14 cellular contexts compared by ENCODE assay signal in the genomic region with DNA sequence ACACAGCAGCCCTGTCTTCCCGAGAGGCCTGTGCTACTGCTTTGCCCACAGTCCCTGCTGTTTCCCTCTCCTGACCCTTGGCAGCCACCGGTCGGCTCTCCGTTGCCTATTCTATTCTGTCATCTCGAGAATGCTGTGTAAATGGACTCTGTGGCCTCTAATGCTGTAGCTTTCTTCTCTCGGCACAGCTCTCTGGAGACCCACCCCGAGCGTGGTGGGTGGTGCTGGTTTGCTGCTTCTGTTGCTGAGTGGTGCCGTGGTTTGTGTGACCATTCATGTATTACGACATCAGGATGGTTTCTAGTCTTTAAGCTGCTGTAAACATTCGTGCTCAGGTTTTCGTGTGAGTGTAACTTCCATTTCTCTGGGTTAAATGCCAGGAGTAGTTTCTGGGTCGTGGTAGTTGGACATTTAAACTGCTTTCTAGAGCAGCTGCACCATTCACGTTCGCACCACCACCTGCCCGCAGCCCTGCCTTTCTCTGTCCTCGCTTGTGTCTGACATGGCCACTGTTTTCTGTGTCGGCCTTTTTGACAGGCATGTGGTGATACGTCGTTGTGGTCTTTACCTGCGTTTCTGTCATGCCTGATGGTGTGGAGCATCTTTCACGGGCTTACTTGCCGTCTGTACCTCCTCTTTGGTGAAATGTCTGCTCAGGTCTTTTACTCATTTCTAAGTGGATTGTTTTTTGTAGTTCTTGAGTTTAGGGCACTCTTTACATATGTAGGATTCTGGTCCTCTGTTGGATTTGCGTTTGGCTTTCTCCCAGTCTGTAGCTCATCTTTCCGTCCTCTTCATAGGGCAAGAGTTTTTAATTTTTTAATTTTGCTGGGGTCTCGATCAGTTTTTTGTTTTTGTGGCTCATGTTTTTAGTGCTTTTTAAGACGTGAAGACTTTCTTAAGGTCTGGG. TPM values are rescaled to one million over a fixed set of nuclear protein-coding genes. Genes with fewer than 3 reads are reported as not detected.
DNase-seq lines count a peak whose midpoint lies in the region; ATAC-seq and TF ChIP-seq lines count a peak whose summit lies in the region.
"Had no signal": no experiment of that assay in that cellular context is flagged by ENCODE, and none has a peak within 500 bp of the region (broad histone marks: within the 10 kb centered on the region; RNA-seq: fewer than 3 reads in every experiment).

No MANE protein-coding gene starts in this region.

- no peaks in the 10 kb centered on the region for H3K9me3 Mint-ChIP-seq in CD4-positive, alpha-beta T cell
- peaks cover 0 to 4% (median 0%) of the 10 kb centered on the region in 3 donors for H3K9me3 Mint-ChIP-seq in IgD-negative memory B cell
- H3K9me3 Mint-ChIP-seq in activated naive CD8-positive, alpha-beta T cell treated with anti-CD3 and anti-CD28 coated beads, Interleukin-2, amount 10 ng/mL, durations not matched to agents 7 days and 5 days, result no peaks in the 10 kb centered on the region
- H3K9me3 Mint-ChIP-seq in natural killer cell treated with Interleukin-12 subunit alpha and Interleukin-12 subunit beta and Interleukin-15 and Interleukin-18, amount 100 ng/mL, for 72 hours, result no peaks in the 10 kb centered on the region

- H3K27me3 ChIP-seq in CD4-positive, alpha-beta T cell (ENCODE audit: control insufficient read depth, insufficient read depth, low read length), result no peaks in the 10 kb centered on the region
- H3K27me3 ChIP-seq: esophagus muscularis mucosa had no signal

- H3K4me1 Mint-ChIP-seq in CD4-positive, alpha-beta T cell (ENCODE audit: low read depth), result peaks cover 59% of the 10 kb centered on the region
- H3K4me1 Mint-ChIP-seq in IgD-negative memory B cell, result peaks cover 12 to 35% (median 12%) of the 10 kb centered on the region in 3 donors
- peaks cover 55% of the 10 kb centered on the region for H3K4me1 Mint-ChIP-seq in activated naive CD8-positive, alpha-beta T cell treated with anti-CD3 and anti-CD28 coated beads, Interleukin-2, amount 10 ng/mL, durations not matched to agents 7 days and 5 days
- H3K4me1 Mint-ChIP-seq in natural killer cell treated with Interleukin-12 subunit alpha and Interleukin-12 subunit beta and Interleukin-15 and Interleukin-18, amount 100 ng/mL, for 72 hours (ENCODE audit: low read depth in 2 of 2), result peaks cover 55 to 66% of the 10 kb centered on the region in 2 donors

- peak overlapping the region; percentile 43 for H3K4me3 Mint-ChIP-seq in CD4-positive, alpha-beta T cell
- H3K4me3 Mint-ChIP-seq in IgD-negative memory B cell, result no peak overlapping the region
- H3K4me3 Mint-ChIP-seq in activated naive CD8-positive, alpha-beta T cell treated with anti-CD3 and anti-CD28 coated beads, Interleukin-2, amount 10 ng/mL, durations not matched to agents 7 days and 5 days, result peak overlapping the region; percentile 6
- H3K4me3 Mint-ChIP-seq in natural killer cell treated with Interleukin-12 subunit alpha and Interleukin-12 subunit beta and Interleukin-15 and Interleukin-18, amount 100 ng/mL, for 72 hours, result peak overlapping the region; percentile 71

- ATAC-seq in CD4-positive, alpha-beta T cell (ENCODE audit: poor library complexity), result no peak
- no peak for ATAC-seq in activated naive CD8-positive, alpha-beta T cell treated with anti-CD3 and anti-CD28 coated beads, Interleukin-2, amount 10 ng/mL, durations not matched to agents 7 days and 5 days (ENCODE audit: low read depth)
- no peak for ATAC-seq in natural killer cell treated with Interleukin-12 subunit alpha and Interleukin-12 subunit beta and Interleukin-15 and Interleukin-18, amount 100 ng/mL, for 72 hours
- no peak for ATAC-seq in GM21825 (IDR thresholded peaks at IDR 0.05; ENCODE audit: unreplicated experiment)

- intact Hi-C loops in CD4-positive, alpha-beta T cell (cut with DNase I, micrococcal nuclease), result no loop called here

- H3K27ac Mint-ChIP-seq in CD4-positive, alpha-beta T cell, result peak overlapping the region; percentile 99
- peak overlapping the region in 2 of 3 donors; percentile 46 to 61 for H3K27ac Mint-ChIP-seq in IgD-negative memory B cell
- H3K27ac Mint-ChIP-seq in activated naive CD8-positive, alpha-beta T cell treated with anti-CD3 and anti-CD28 coated beads, Interleukin-2, amount 10 ng/mL, durations not matched to agents 7 days and 5 days, result peak overlapping the region; percentile 43
- H3K27ac Mint-ChIP-seq in natural killer cell treated with Interleukin-12 subunit alpha and Interleukin-12 subunit beta and Interleukin-15 and Interleukin-18, amount 100 ng/mL, for 72 hours, result peak overlapping the region; percentile 4 to 38

- no peaks in the 10 kb centered on the region for H3K27me3 Mint-ChIP-seq in CD4-positive, alpha-beta T cell
- no peaks in the 10 kb centered on the region for H3K27me3 Mint-ChIP-seq in IgD-negative memory B cell
- H3K27me3 Mint-ChIP-seq in activated naive CD8-positive, alpha-beta T cell treated with anti-CD3 and anti-CD28 coated beads, Interleukin-2, amount 10 ng/mL, durations not matched to agents 7 days and 5 days, result no peaks in the 10 kb centered on the region
- peaks cover 0 to 2% of the 10 kb centered on the region in 2 donors for H3K27me3 Mint-ChIP-seq in natural killer cell treated with Interleukin-12 subunit alpha and Interleukin-12 subunit beta and Interleukin-15 and Interleukin-18, amount 100 ng/mL, for 72 hours

- POLR2A ChIA-PET in CD4-positive, alpha-beta T cell (lab: Charles Lee), result no interaction called here
- POLR2A ChIA-PET in activated naive CD8-positive, alpha-beta T cell treated with anti-CD3 and anti-CD28 coated beads, Interleukin-2, amount 10 ng/mL, durations not matched to agents 7 days and 5 days (lab: Charles Lee), result no interaction called here

- CTCF ChIA-PET in CD4-positive, alpha-beta T cell (lab: Charles Lee), result no interaction called here

- no peak overlapping the region for H3K27ac ChIP-seq in CD4-positive, alpha-beta T cell (ENCODE audit: low read depth, low read length)
- H3K27ac ChIP-seq: esophagus muscularis mucosa, KMS-11, parathyroid adenoma had no signal

- no peak for TF ChIP-seq CTCF in CD4-positive, alpha-beta T cell (IDR thresholded peaks at IDR 0.05)

- peaks cover 26% of the 10 kb centered on the region for H3K36me3 Mint-ChIP-seq in CD4-positive, alpha-beta T cell (ENCODE audit: low read depth)
- H3K36me3 Mint-ChIP-seq in IgD-negative memory B cell, result peaks cover 6% of the 10 kb centered on the region
- H3K36me3 Mint-ChIP-seq in activated naive CD8-positive, alpha-beta T cell treated with anti-CD3 and anti-CD28 coated beads, Interleukin-2, amount 10 ng/mL, durations not matched to agents 7 days and 5 days, result peaks cover 25% of the 10 kb centered on the region
- peaks cover 14% of the 10 kb centered on the region for H3K36me3 Mint-ChIP-seq in natural killer cell treated with Interleukin-12 subunit alpha and Interleukin-12 subunit beta and Interleukin-15 and Interleukin-18, amount 100 ng/mL, for 72 hours

- DNase-seq in CD4-positive, alpha-beta T cell, result no peak
- no peak for DNase-seq in activated naive CD8-positive, alpha-beta T cell treated with anti-CD3 and anti-CD28 coated beads, Interleukin-2, amount 10 ng/mL, durations not matched to agents 7 days and 5 days
- DNase-seq in natural killer cell treated with Interleukin-12 subunit alpha and Interleukin-12 subunit beta and Interleukin-15 and Interleukin-18, amount 100 ng/mL, for 72 hours (ENCODE audit: low spot score), result no peak
- DNase-seq in DMS79 (lab: John Stamatoyannopoulos, UW), result no peak
- DNase-seq in SHP77 (lab: John Stamatoyannopoulos, UW), result no peak
- DNase-seq in NCI-H748 (lab: John Stamatoyannopoulos, UW; ENCODE audit: unreplicated experiment), result no peak
- DNase-seq: DMS153, NCI-H524, SK-N-SH had no signal

- H3K9me3 ChIP-seq in CD4-positive, alpha-beta T cell (ENCODE audit: control insufficient read depth, low read length), result no peaks in the 10 kb centered on the region
- H3K9me3 ChIP-seq: esophagus muscularis mucosa, SK-N-SH had no signal

RNA-seq across cellular contexts. Expression of a gene that starts 47.7 kb away (rescaled TPM):
- not detected for total RNA-seq in CD4-positive, alpha-beta T cell
- polyA plus RNA-seq in IgD-negative memory B cell, result not detected
- not detected for total RNA-seq in activated naive CD8-positive, alpha-beta T cell treated with anti-CD3 and anti-CD28 coated beads, Interleukin-2, amount 10 ng/mL, durations not matched to agents 7 days and 5 days
- total RNA-seq in natural killer cell treated with Interleukin-12 subunit alpha and Interleukin-12 subunit beta and Interleukin-15 and Interleukin-18, amount 100 ng/mL, for 72 hours, result not detected
- total RNA-seq: esophagus muscularis mucosa had no signal
- polyA plus RNA-seq: SK-N-SH had no signal

Comparison
In these comparisons a context has a peak if more than half of its experiments do, and no peak if none do; other contexts are left out.
1. H3K27ac Mint-ChIP-seq: peak in every context shown above with its lines; median percentile 99 in CD4-positive, alpha-beta T cell; 54 in IgD-negative memory B cell; 43 in activated naive CD8-positive, alpha-beta T cell treated with anti-CD3 and anti-CD28 coated beads, Interleukin-2, amount 10 ng/mL, durations not matched to agents 7 days and 5 days; 21 in natural killer cell treated with Interleukin-12 subunit alpha and Interleukin-12 subunit beta and Interleukin-15 and Interleukin-18, amount 100 ng/mL, for 72 hours.
2. H3K4me3 Mint-ChIP-seq: peak in CD4-positive, alpha-beta T cell (single experiment), activated naive CD8-positive, alpha-beta T cell treated with anti-CD3 and anti-CD28 coated beads, Interleukin-2, amount 10 ng/mL, durations not matched to agents 7 days and 5 days (single experiment) and natural killer cell treated with Interleukin-12 subunit alpha and Interleukin-12 subunit beta and Interleukin-15 and Interleukin-18, amount 100 ng/mL, for 72 hours (single experiment); none in IgD-negative memory B cell (0 of 4).